In the genomic region with DNA sequence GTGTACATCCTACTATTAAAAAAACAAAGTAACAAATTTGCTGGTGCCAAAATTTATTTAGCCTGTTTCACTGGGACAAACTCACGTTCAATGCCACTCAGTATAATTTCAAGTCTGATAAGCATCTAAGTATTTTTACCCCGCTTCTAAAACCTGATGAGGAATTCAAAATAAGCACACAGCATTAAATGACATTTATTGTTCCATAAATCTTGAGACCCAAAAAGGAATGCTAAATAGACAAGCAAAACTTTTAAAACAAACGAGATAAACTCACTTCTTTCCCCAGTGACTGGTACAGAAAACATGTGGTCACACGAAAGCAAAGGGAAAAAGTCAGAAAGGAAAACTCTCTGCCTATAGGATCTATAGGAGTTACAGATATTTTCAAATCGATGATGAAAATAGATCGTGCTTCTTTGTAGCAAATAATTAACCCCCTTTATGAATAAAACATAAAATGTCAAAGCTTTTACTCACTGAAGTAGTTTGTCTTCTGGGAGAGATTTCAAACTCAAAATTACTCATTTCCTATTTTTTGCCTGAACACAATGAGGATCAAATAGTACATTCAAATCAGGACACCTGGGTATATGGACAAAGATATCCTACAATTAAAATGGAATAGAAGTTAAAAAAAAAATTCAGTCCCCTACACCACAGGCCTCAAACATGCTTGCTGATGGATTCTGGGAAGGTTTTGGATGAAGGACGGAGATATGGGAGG, we compare ENCODE assay signal across 26 cellular contexts. TPM values are rescaled to one million over a fixed set of nuclear protein-coding genes. Genes with fewer than 3 reads are reported as not detected.
DNase-seq lines count a peak whose midpoint lies in the region; ATAC-seq and TF ChIP-seq lines count a peak whose summit lies in the region.
"Had no signal": no experiment of that assay in that cellular context is flagged by ENCODE, and none has a peak within 500 bp of the region (broad histone marks: within the 10 kb centered on the region; RNA-seq: fewer than 3 reads in every experiment).

No MANE protein-coding gene starts in this region.

- peaks cover 3 to 45% of the 10 kb centered on the region in 2 experiments for H3K4me1 ChIP-seq in SK-N-SH (ENCODE audit: control insufficient read depth in 1 of 2, insufficient read depth in 2 of 2, low read depth in 1 of 2, low read length in 1 of 2)
- peaks cover 0 to 35% (median 4%) of the 10 kb centered on the region in 4 donors for H3K4me1 ChIP-seq in tibial artery
- H3K4me1 ChIP-seq in right atrium auricular region = no peaks in the 10 kb centered on the region
- H3K4me1 ChIP-seq: gastrocnemius medialis had no signal

- H3K9me3 Mint-ChIP-seq in HFFc6 = no peaks in the 10 kb centered on the region
- no peaks in the 10 kb centered on the region for H3K9me3 Mint-ChIP-seq in brain
- H3K9me3 Mint-ChIP-seq in mesothelial cell of epicardium = no peaks in the 10 kb centered on the region
- H3K9me3 Mint-ChIP-seq: WTC11 had no signal

- TF ChIP-seq EP300 in SK-N-SH (IDR thresholded peaks at IDR 0.05; ENCODE audit: borderline replicate concordance in 1 of 2, low read depth in 1 of 2, low read length in 1 of 2) = no peak

- peaks cover 4% of the 10 kb centered on the region for H3K27me3 Mint-ChIP-seq in HFFc6 (ENCODE audit: insufficient read depth)
- H3K27me3 Mint-ChIP-seq in brain = no peaks in the 10 kb centered on the region
- no peaks in the 10 kb centered on the region for H3K27me3 Mint-ChIP-seq in mesothelial cell of epicardium (ENCODE audit: low read depth)

- DNase-seq in SK-N-SH (no peak), HFFc6 (no peak), mesothelial cell of epicardium (ENCODE audit: low spot score in 2 of 2, unreplicated experiment in 2 of 2) (no peak), tibial artery (no peak), right atrium auricular region (ENCODE audit: low spot score) (no peak), NCI-H187 treated with DMSO at 0.1 percent for 48 hours (lab: John Stamatoyannopoulos, UW) (no peak)
- DNase-seq: activated CD4-positive, alpha-beta T cell treated with anti-CD3 and anti-CD28 coated beads, Interleukin-2, amount 50 U/mL, for 4 hours; activated CD8-positive, alpha-beta memory T cell treated with anti-CD3 and anti-CD28 coated beads, Interleukin-2, amount 50 U/mL, for 48 hours; AML-193; central memory CD4-positive, alpha-beta T cell; COR-L47; DMS79 treated with DMSO at 0.1 percent for 48 hours; gastrocnemius medialis; hypothalamus; KBM-7; NCI-H1436 treated with DMSO at 0.1 percent for 48 hours; NCI-H524; NK-92 treated with Interleukin-12 subunit alpha and Interleukin-12 subunit beta, amount 100 ng/mL, for 24 hours; right cardiac atrium; stimulated activated CD4-positive, alpha-beta T cell treated with anti-CD3 and anti-CD28 coated beads, Interleukin-12 subunit alpha, Interleukin-12 subunit beta, amount 100 ng/mL, for 4 hours; T-helper 9 cell; trophoblast cell had no signal

- peaks cover 59% of the 10 kb centered on the region for H3K36me3 Mint-ChIP-seq in HFFc6 (ENCODE audit: low read depth)
- peaks cover 83% of the 10 kb centered on the region for H3K36me3 Mint-ChIP-seq in brain
- peaks cover 48% of the 10 kb centered on the region for H3K36me3 Mint-ChIP-seq in mesothelial cell of epicardium

- H3K27ac ChIP-seq in SK-N-SH (ENCODE audit: low read depth in 2 of 2, low read length in 1 of 2) = peak overlapping the region in 1 of 2 experiments; percentile 59; a peak in 2 of 4 replicates
- no peak overlapping the region for H3K27ac ChIP-seq in tibial artery
- no peak overlapping the region for H3K27ac ChIP-seq in right atrium auricular region
- H3K27ac ChIP-seq: 22Rv1, gastrocnemius medialis had no signal

- H3K36me3 ChIP-seq in SK-N-SH (replicated peaks in 1 of 2; ENCODE audit: control insufficient read depth in 1 of 2, insufficient read depth in 2 of 2, low read length in 1 of 2) = peaks cover 76 to 86% of the 10 kb centered on the region in 2 experiments
- peaks cover 50 to 87% (median 75%) of the 10 kb centered on the region in 3 donors for H3K36me3 ChIP-seq in tibial artery
- peaks cover 68% of the 10 kb centered on the region for H3K36me3 ChIP-seq in right atrium auricular region

- no peaks in the 10 kb centered on the region for H4K20me1 ChIP-seq in SK-N-SH (ENCODE audit: insufficient read depth)

- H2AFZ ChIP-seq in SK-N-SH (ENCODE audit: low read depth) = no peak overlapping the region

- H3K9ac ChIP-seq in SK-N-SH = no peak overlapping the region

- H3K27ac Mint-ChIP-seq in HFFc6 (peak overlapping the region; percentile 54), brain (peak overlapping the region in 4 of 5 experiments; percentile 2 to 52 (median 24)), mesothelial cell of epicardium (peak overlapping the region; percentile 79)
- H3K27ac Mint-ChIP-seq: WTC11 had no signal

- H3K27me3 ChIP-seq in SK-N-SH (ENCODE audit: insufficient read depth) = no peaks in the 10 kb centered on the region
- no peaks in the 10 kb centered on the region for H3K27me3 ChIP-seq in tibial artery
- no peaks in the 10 kb centered on the region for H3K27me3 ChIP-seq in right atrium auricular region
- H3K27me3 ChIP-seq: gastrocnemius medialis had no signal

- H3K79me2 ChIP-seq in SK-N-SH (ENCODE audit: insufficient read depth) = peaks cover 39% of the 10 kb centered on the region

- H3K9me3 ChIP-seq in SK-N-SH (no peaks in the 10 kb centered on the region), tibial artery (no peaks in the 10 kb centered on the region), right atrium auricular region (no peaks in the 10 kb centered on the region)
- H3K9me3 ChIP-seq: gastrocnemius medialis had no signal

- no peak for ATAC-seq in SK-N-SH treated with all-trans-retinoic acid at 6 μM for 48 hours
- ATAC-seq: gastrocnemius medialis, right cardiac atrium, WTC11 had no signal

- WGBS in SK-N-SH (ENCODE audit: low lambda C conversion rate) = 68% methylated on average over 7 of the region's 7 CpGs

- POLR2A ChIA-PET in SK-N-SH (lab: Yijun Ruan, JAX) = no interaction called here

- H3K4me1 Mint-ChIP-seq in HFFc6 (ENCODE audit: low read depth) (peaks cover 72% of the 10 kb centered on the region), brain (no peaks in the 10 kb centered on the region), mesothelial cell of epicardium (peaks cover 10% of the 10 kb centered on the region)
- H3K4me1 Mint-ChIP-seq: WTC11 had no signal

- H3K4me3 ChIP-seq in SK-N-SH (ENCODE audit: low read depth in 2 of 2, low read length in 1 of 2) = no peak overlapping the region
- H3K4me3 ChIP-seq in tibial artery = no peak overlapping the region
- no peak overlapping the region for H3K4me3 ChIP-seq in right atrium auricular region
- H3K4me3 ChIP-seq: gastrocnemius medialis had no signal

- TF ChIP-seq CTCF in SK-N-SH (IDR thresholded peaks at IDR 0.05) (no peak), HFFc6 (IDR thresholded peaks at IDR 0.05) (no peak), brain (conservative IDR thresholded peaks at IDR 0.05) (no peak), mesothelial cell of epicardium (IDR thresholded peaks at IDR 0.05; ENCODE audit: unreplicated experiment) (no peak), tibial artery (IDR thresholded peaks at IDR 0.05) (no peak), right atrium auricular region (IDR thresholded peaks at IDR 0.05) (no peak)

- no peaks in the 10 kb centered on the region for H3K9me2 ChIP-seq in SK-N-SH

- intact Hi-C loops in tibial artery (cut with DNase I; ENCODE audit: low total_unique reads) = no loop called here

- peak overlapping the region; percentile 25 for H3K4me3 Mint-ChIP-seq in HFFc6
- no peak overlapping the region for H3K4me3 Mint-ChIP-seq in brain
- no peak overlapping the region for H3K4me3 Mint-ChIP-seq in mesothelial cell of epicardium
- H3K4me3 Mint-ChIP-seq: WTC11 had no signal

- CTCF ChIA-PET in SK-N-SH (lab: Yijun Ruan, JAX) = interaction anchor here (1.3 to 3.1 kb wide), 2 partner anchors 16 to 257 kb away, joined by 4 to 8 read pairs; no protein-coding TSS in a partner anchor

- H3K4me2 ChIP-seq in SK-N-SH = no peak overlapping the region

- H3F3A ChIP-seq in SK-N-SH (replicated peaks; ENCODE audit: insufficient read depth) = peaks cover 43% of the 10 kb centered on the region

- TF ChIP-seq RAD21 in SK-N-SH (IDR thresholded peaks at IDR 0.05; ENCODE audit: low read length) = no peak

TF ChIP-seq in SK-N-SH treated with all-trans-retinoic acid at 6 μM for 48 hours, 23 proteins besides CTCF, POLR2A, EP300 and RAD21:
- peak; percentile 27; the same call in 1 of the 2 replicates for TF ChIP-seq ISL1 (CRISPR knock-in tag; IDR thresholded peaks at IDR 0.05)
- no peak for TF ChIP-seq ZFP3 (CRISPR knock-in tag; IDR thresholded peaks at IDR 0.05)

TF ChIP-seq in SK-N-SH, 30 proteins besides CTCF, POLR2A, EP300 and RAD21 (continues in another document):
- no peak for TF ChIP-seq POLR2AphosphoS5 (IDR thresholded peaks at IDR 0.05; ENCODE audit: low read depth, low read length)
- TF ChIP-seq ZBTB33 (IDR thresholded peaks at IDR 0.05; ENCODE audit: borderline replicate concordance, low read depth) = no peak
- TF ChIP-seq MEF2A (IDR thresholded peaks at IDR 0.05; ENCODE audit: borderline replicate concordance, low read depth) = no peak

RNA-seq across cellular contexts. Expression of gene UBP1, which starts 51.7 kb away (rescaled TPM):
- 45.5 and 64.0 TPM in 2 replicates for polyA plus RNA-seq in SK-N-SH (2012; rRNA removed)
- polyA plus RNA-seq in SK-N-SH (2012; cell fraction: cytosol; rRNA removed) = 52.7 and 57.3 TPM in 2 replicates
- 124 and 195 TPM in 2 replicates for polyA plus RNA-seq in SK-N-SH (2012; cell fraction: nucleus; rRNA removed)
- total RNA-seq in HFFc6 (2021; fragmentation: NEBNext Ultra II Directional; extraction: Animal tissue kit (Norgen Biotek cat#: 25700)) = 10 to 100 TPM; 62.0 to 69.0 (median 64.0) TPM
- 23.7 TPM for polyA plus RNA-seq in brain (ENCODE audit: insufficient read depth, low read depth, low replicate concordance)
- 81.5 to 88.4 TPM (median 86.2 TPM) in 3 replicates for total RNA-seq in mesothelial cell of epicardium
- 10 to 100 TPM; 41.5 to 53.9 TPM for total RNA-seq in right atrium auricular region

Comparison
In these comparisons a context has a peak if more than half of its experiments do, and no peak if none do; other contexts are left out.
1. H3K27ac Mint-ChIP-seq: peak in every context shown above with its lines; median percentile 79 in mesothelial cell of epicardium; 54 in HFFc6; 24 in brain.